ENCODE assay signal across 8 cellular contexts in genomic region chr3:10248984-10249748, GRCh38. TPM values are rescaled to one million over a fixed set of nuclear protein-coding genes. Genes with fewer than 3 reads are reported as not detected.
DNase-seq lines count a peak whose midpoint lies in the region; ATAC-seq and TF ChIP-seq lines count a peak whose summit lies in the region.

No MANE protein-coding gene starts in this region.

- H3K9ac ChIP-seq in DND-41 (ENCODE audit: low read depth, low read length) (peak overlapping the region; percentile 91), HUES64 (ENCODE audit: low read depth, low read length) (peak overlapping the region; percentile 80), mesendoderm (ENCODE audit: low read length) (peak overlapping the region; percentile 78)

- H3K23ac ChIP-seq in mesendoderm (ENCODE audit: low read length) = no peak overlapping the region

- no peak overlapping the region for H4K5ac ChIP-seq in mesendoderm (ENCODE audit: low read length)

- H2BK15ac ChIP-seq in mesendoderm (replicated peaks; ENCODE audit: low read depth) = no peak overlapping the region

- no peak overlapping the region for H3K4ac ChIP-seq in mesendoderm (ENCODE audit: low read depth, low read length)

- H3K79me2 ChIP-seq in DND-41 (ENCODE audit: insufficient read depth, low read length) (peaks cover 60% of the 10 kb centered on the region), mesendoderm (ENCODE audit: control insufficient read depth, insufficient read depth, low read length) (peaks cover 16% of the 10 kb centered on the region)

- H4K8ac ChIP-seq in mesendoderm (ENCODE audit: low read depth, low read length) = no peak overlapping the region

- no peak overlapping the region for H2BK120ac ChIP-seq in mesendoderm (ENCODE audit: low read depth, low read length)

- DNase-seq in DND-41 (peak; percentile 65), ecto neural progenitor cell (ENCODE audit: low spot score) (peak; percentile 59), mesendoderm (peak; percentile 45)
- peak; percentile 39 for DNase-seq in activated CD4-positive, alpha-beta T cell treated with anti-CD3 and anti-CD28 coated beads, Interleukin-2, amount 50 U/mL, for 1 hour
- DNase-seq in stimulated activated CD8-positive, alpha-beta memory T cell treated with anti-CD3 and anti-CD28 coated beads, Interleukin-7, amount 100 ng/mL, for 4 hours (ENCODE audit: low read depth in 2 of 2) = peak; percentile 48 to 53

- peaks cover 13% of the 10 kb centered on the region for H3K9me3 ChIP-seq in DND-41 (ENCODE audit: insufficient read depth, low read length, severe bottlenecking)
- H3K9me3 ChIP-seq in HUES64 (ENCODE audit: insufficient read depth, low read depth, low read length) = peaks cover 20% of the 10 kb centered on the region

- peaks cover 16% of the 10 kb centered on the region for H3K79me1 ChIP-seq in mesendoderm (ENCODE audit: low read length)

- H3K18ac ChIP-seq in mesendoderm (ENCODE audit: low read length) = peak overlapping the region; percentile 85

- H3K27me3 ChIP-seq in DND-41 (ENCODE audit: insufficient read depth, low read length, poor library complexity) (no peaks in the 10 kb centered on the region), HUES64 (ENCODE audit: insufficient read depth, low read length) (no peaks in the 10 kb centered on the region), mesendoderm (ENCODE audit: insufficient read depth, low read length, poor library complexity) (no peaks in the 10 kb centered on the region)

- H3K4me3 ChIP-seq in DND-41 (ENCODE audit: low read depth in 1 of 2, low read length in 2 of 2) = peak overlapping the region; percentile 83 to 99
- H3K4me3 ChIP-seq in HUES64 (ENCODE audit: low read length) = peak overlapping the region; percentile 84
- peak overlapping the region; percentile 65 for H3K4me3 ChIP-seq in mesendoderm (ENCODE audit: low read length)

- H3K4me2 ChIP-seq in DND-41 (ENCODE audit: insufficient read depth, low read length) = peak overlapping the region; percentile 84
- peak overlapping the region; percentile 89 for H3K4me2 ChIP-seq in mesendoderm (ENCODE audit: low read length)

- H4K20me1 ChIP-seq in DND-41 (ENCODE audit: insufficient read depth, low read length) = peaks cover 34% of the 10 kb centered on the region

- TF ChIP-seq CTCF in DND-41 (IDR thresholded peaks at IDR 0.05; ENCODE audit: borderline replicate concordance, extremely low read depth, low read length, poor library complexity, severe bottlenecking) = no peak

- H3K56ac ChIP-seq in mesendoderm (ENCODE audit: low read length) = peak overlapping the region; percentile 69

- ATAC-seq in DND-41 (ENCODE audit: insufficient read depth, low read depth) (peak; percentile 10), HG03196 (IDR thresholded peaks at IDR 0.05; ENCODE audit: unreplicated experiment) (no peak), HG03457 (IDR thresholded peaks at IDR 0.05; ENCODE audit: unreplicated experiment) (no peak)

- H2AFZ ChIP-seq in DND-41 (ENCODE audit: low read depth, low read length) = peak overlapping the region; percentile 93

- H3K36me3 ChIP-seq in DND-41 (ENCODE audit: insufficient read depth, low read length) = peaks cover 47% of the 10 kb centered on the region
- H3K36me3 ChIP-seq in HUES64 (ENCODE audit: insufficient read depth, low read length) = peaks cover 12% of the 10 kb centered on the region
- H3K36me3 ChIP-seq in mesendoderm (ENCODE audit: control insufficient read depth, insufficient read depth, low read length) = no peaks in the 10 kb centered on the region

- no peak overlapping the region for H2AK5ac ChIP-seq in mesendoderm (ENCODE audit: low read length)

- no peak overlapping the region for H2BK5ac ChIP-seq in mesendoderm (ENCODE audit: low read length)

- 3% methylated on average over 32 of the region's 32 CpGs for WGBS in HUES64
- no CpG with 5 or more reads among the region's 32 CpGs for WGBS in mesendoderm (ENCODE audit: extremely low coverage, insufficient coverage, low lambda C conversion rate)

- H3K4me1 ChIP-seq in DND-41 (ENCODE audit: insufficient read depth, low read length) (peaks cover 52% of the 10 kb centered on the region), HUES64 (ENCODE audit: insufficient read depth, low read length) (peaks cover 13% of the 10 kb centered on the region), mesendoderm (ENCODE audit: control insufficient read depth, low read depth, low read length) (peaks cover 2% of the 10 kb centered on the region)

- H3K27ac ChIP-seq in DND-41 (ENCODE audit: low read length) (peak overlapping the region; percentile 95), HUES64 (ENCODE audit: low read depth, low read length) (peak overlapping the region; percentile 70; the same call in 1 of the 2 replicates), mesendoderm (ENCODE audit: low read depth, low read length) (no peak overlapping the region)

RNA-seq across cellular contexts. Expression of gene TATDN2, which starts 0.9 kb away (rescaled TPM):
- polyA plus RNA-seq in HUES64 (2013, experiment 1 of 2) = 21.1 TPM
- 19.8 TPM for polyA plus RNA-seq in HUES64 (2013, experiment 2 of 2)
- 21.1 TPM for polyA plus RNA-seq in mesendoderm (2013, experiment 1 of 2)
- 22.4 TPM for polyA plus RNA-seq in mesendoderm (2013, experiment 2 of 2)

RNA-seq across cellular contexts. Expression of gene GHRL, which starts 43.6 kb away (rescaled TPM):
- polyA plus RNA-seq in HUES64 (2013, experiment 1 of 2) = not detected
- polyA plus RNA-seq in HUES64 (2013, experiment 2 of 2) = not detected
- 0.66 TPM for polyA plus RNA-seq in mesendoderm (2013, experiment 1 of 2)
- 0.34 TPM for polyA plus RNA-seq in mesendoderm (2013, experiment 2 of 2)
